In genomic region chr2:33495683-33496082, GRCh38 we compare ENCODE assay signal across 1 cellular context.
TF ChIP-seq lines count a peak whose summit lies in the region.

No MANE protein-coding gene starts in this region.

TF ChIP-seq in IMR-90, 13 proteins besides CTCF, POLR2A, EP300 and RAD21:
- TF ChIP-seq BHLHE40 (IDR thresholded peaks at IDR 0.05; ENCODE audit: low read depth, low read length) (no peak), RCOR1 (IDR thresholded peaks at IDR 0.05; ENCODE audit: insufficient replicate concordance, low read length) (no peak), RFX5 (IDR thresholded peaks at IDR 0.05; ENCODE audit: low read depth, low read length) (no peak), SMC3 (IDR thresholded peaks at IDR 0.05; ENCODE audit: low read depth, low read length) (no peak), FOS (IDR thresholded peaks at IDR 0.05; ENCODE audit: low read depth, low read length) (no peak), USF2 (IDR thresholded peaks at IDR 0.05; ENCODE audit: low read depth, low read length) (no peak), NFE2L2 (IDR thresholded peaks at IDR 0.05; ENCODE audit: low read depth, low read length) (no peak), MAFK (IDR thresholded peaks at IDR 0.05; ENCODE audit: low read depth, low read length) (no peak), CEBPB (IDR thresholded peaks at IDR 0.05; ENCODE audit: low read depth, low read length) (no peak), CHD1 (IDR thresholded peaks at IDR 0.05; ENCODE audit: low read depth, low read length) (no peak)
